16 cellular contexts compared by ENCODE assay signal in the genomic region with DNA sequence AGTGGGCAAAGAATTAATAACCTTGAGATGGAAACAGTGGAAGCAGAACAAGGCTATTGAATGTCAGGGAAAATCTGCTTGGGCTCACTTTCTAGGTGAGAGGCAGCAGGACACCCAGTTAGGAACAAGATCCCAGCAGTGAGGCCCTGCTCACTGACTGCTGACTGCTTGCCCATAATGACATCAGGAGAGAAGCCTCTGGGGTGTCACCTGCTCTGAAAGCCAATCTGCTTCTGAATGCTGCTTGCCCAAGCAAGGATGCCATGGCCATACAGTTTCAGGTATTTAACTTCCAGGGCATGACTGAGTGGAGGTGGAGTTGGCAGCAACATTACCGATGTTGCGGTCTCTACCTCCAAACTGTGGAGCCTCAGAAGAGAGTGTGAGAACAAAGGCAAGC.
"Had no signal": no experiment of that assay in that cellular context is flagged by ENCODE, and none has a peak within 500 bp of the region (broad histone marks: within the 10 kb centered on the region; RNA-seq: fewer than 3 reads in every experiment).

No MANE protein-coding gene starts in this region.

- H3K4me3 ChIP-seq: lower lobe of right lung, thoracic aorta, upper lobe of right lung had no signal

- H3K4me1 Mint-ChIP-seq: nephron had no signal

- H3K9me3 ChIP-seq: lower lobe of right lung, thoracic aorta, upper lobe of right lung had no signal

- H3K36me3 ChIP-seq: lower lobe of right lung, thoracic aorta, upper lobe of right lung had no signal

- H3K4me3 Mint-ChIP-seq: activated CD4-positive, alpha-beta T cell treated with anti-CD3 and anti-CD28 coated beads, Interleukin-2, amount 10 ng/mL, durations not matched to agents 24 days and 14 days; activated CD8-positive, alpha-beta T cell treated with anti-CD3 and anti-CD28 coated beads, Interleukin-2, amount 10 ng/mL, durations not matched to agents 7 days and 5 days; activated T-cell treated with anti-CD3 and anti-CD28 coated beads, Interleukin-2, amount 50 U/mL, for 24 hours; stimulated activated naive B cell treated with anti-CD40 and anti-IgM and Interleukin-4, amounts not matched to agents 10 μg/mL and 1 μg/mL and 100 μg/mL, for 72 hours had no signal

- H3K27ac ChIP-seq: lower lobe of right lung, thoracic aorta, upper lobe of right lung had no signal

- H3K27me3 Mint-ChIP-seq: activated T-cell treated with anti-CD3 and anti-CD28 coated beads, Interleukin-2, amount 50 U/mL, for 24 hours had no signal

- H3K27ac Mint-ChIP-seq: activated CD4-positive, alpha-beta T cell treated with anti-CD3 and anti-CD28 coated beads, Interleukin-2, amount 10 ng/mL, durations not matched to agents 24 days and 14 days; activated CD8-positive, alpha-beta T cell treated with anti-CD3 and anti-CD28 coated beads, Interleukin-2, amount 10 ng/mL, durations not matched to agents 7 days and 5 days; nephron; stimulated activated naive B cell treated with anti-CD40 and anti-IgM and Interleukin-4, amounts not matched to agents 10 μg/mL and 1 μg/mL and 100 μg/mL, for 72 hours had no signal

- ATAC-seq: activated CD8-positive, alpha-beta T cell treated with anti-CD3 and anti-CD28 coated beads, Interleukin-2, amount 10 ng/mL, durations not matched to agents 7 days and 5 days; esophagus mucosa; lower lobe of right lung; stimulated activated naive B cell treated with anti-CD40 and anti-IgM and Interleukin-4, amounts not matched to agents 10 μg/mL and 1 μg/mL and 100 μg/mL, for 72 hours; upper lobe of right lung had no signal

- DNase-seq: activated CD4-positive, alpha-beta T cell treated with anti-CD3 and anti-CD28 coated beads, Interleukin-2, amount 10 ng/mL, durations not matched to agents 24 days and 14 days; activated CD8-positive, alpha-beta T cell treated with anti-CD3 and anti-CD28 coated beads, Interleukin-2, amount 10 ng/mL, durations not matched to agents 7 days and 5 days; activated naive CD4-positive, alpha-beta T cell treated with anti-CD3 and anti-CD28 coated beads, Interleukin-2, amount 50 U/mL, for 16 hours; activated T-cell treated with anti-CD3 and anti-CD28 coated beads, Interleukin-2, amount 50 U/mL, for 24 hours; aorta; cerebellar nuclear complex; effector CD4-positive, alpha-beta T cell; lower lobe of right lung; nucleus accumbens; posterior cingulate gyrus; retina; stimulated activated naive B cell treated with anti-CD40 and anti-IgM and Interleukin-4, amounts not matched to agents 10 μg/mL and 1 μg/mL and 100 μg/mL, for 72 hours; upper lobe of right lung had no signal

- H3K27me3 ChIP-seq: upper lobe of right lung had no signal

- H3K9me3 Mint-ChIP-seq: activated CD4-positive, alpha-beta T cell treated with anti-CD3 and anti-CD28 coated beads, Interleukin-2, amount 10 ng/mL, durations not matched to agents 24 days and 14 days; activated T-cell treated with anti-CD3 and anti-CD28 coated beads, Interleukin-2, amount 50 U/mL, for 24 hours; nephron had no signal
